ENCODE assay signal across 10 cellular contexts in the genomic region with DNA sequence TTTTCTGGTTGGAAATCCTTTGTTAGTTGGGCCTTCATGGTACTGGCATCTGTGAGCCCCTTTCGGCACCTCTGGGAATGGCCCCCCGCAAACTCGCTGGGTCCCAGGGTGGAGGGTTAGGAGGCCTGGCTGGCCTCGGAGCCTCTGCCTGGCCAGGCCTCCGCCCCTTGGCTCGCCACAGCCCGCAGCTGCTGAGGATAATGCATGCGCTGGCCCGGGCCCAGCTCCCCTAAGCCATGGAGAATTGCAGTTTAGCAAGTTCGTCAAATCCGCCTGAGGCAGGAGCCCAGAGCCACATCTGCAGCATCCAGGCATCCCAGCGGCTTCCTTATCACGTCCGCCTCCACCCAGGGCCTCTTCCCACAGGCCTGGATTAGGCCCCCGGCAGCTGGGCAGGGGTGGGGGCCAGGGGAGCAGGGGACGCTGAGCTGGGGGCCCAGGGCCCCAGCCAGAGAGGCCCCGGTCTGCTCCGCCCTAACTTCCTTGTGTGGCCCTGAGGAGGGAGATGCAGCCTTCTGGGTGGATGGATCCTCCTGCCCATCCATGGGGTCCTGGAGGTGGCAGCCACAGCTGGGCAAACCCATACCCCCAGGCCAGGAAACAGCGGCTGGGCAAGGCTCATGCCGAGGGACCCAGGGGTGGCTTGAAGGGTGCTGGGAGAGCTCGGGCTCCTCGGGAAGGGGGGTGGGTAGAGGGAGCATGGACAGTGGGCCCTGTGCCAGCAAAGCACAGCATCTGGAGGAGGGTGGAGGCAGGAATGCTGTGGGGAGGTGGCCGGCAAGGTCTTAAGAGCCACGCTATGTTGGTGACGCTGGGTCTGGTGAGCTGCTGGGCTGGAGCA. TPM values are rescaled to one million over a fixed set of nuclear protein-coding genes. Genes with fewer than 3 reads are reported as not detected.
DNase-seq lines count a peak whose midpoint lies in the region; ATAC-seq and TF ChIP-seq lines count a peak whose summit lies in the region.
"Had no signal": no experiment of that assay in that cellular context is flagged by ENCODE, and none has a peak within 500 bp of the region (broad histone marks: within the 10 kb centered on the region; RNA-seq: fewer than 3 reads in every experiment).

No MANE protein-coding gene starts in this region.

- no peak overlapping the region for H3K27ac ChIP-seq in HEK293 (ENCODE audit: extremely low read depth, low read depth, low read length)
- peak overlapping the region; percentile 53 for H3K27ac ChIP-seq in cardiac muscle cell
- H3K27ac ChIP-seq: suprapubic skin had no signal

- H3K9me3 ChIP-seq in HEK293 (ENCODE audit: control insufficient read depth, insufficient read depth, low read depth, low read length): no peaks in the 10 kb centered on the region
- H3K9me3 ChIP-seq in cardiac muscle cell (ENCODE audit: low read depth): no peaks in the 10 kb centered on the region
- H3K9me3 ChIP-seq: suprapubic skin had no signal

- no peaks in the 10 kb centered on the region for H3K27me3 ChIP-seq in cardiac muscle cell

- POLR2A ChIA-PET in HEK293 (lab: Yijun Ruan, JAX): no interaction called here

- no peak for TF ChIP-seq CTCF in HEK293 (tag by site-specific recombination; IDR thresholded peaks at IDR 0.05)
- TF ChIP-seq CTCF in cardiac muscle cell (IDR thresholded peaks at IDR 0.05; ENCODE audit: low read depth, low read length): no peak

- CTCF ChIA-PET in HEK293 (lab: Yijun Ruan, JAX): interaction anchor here (0.6 kb wide), 1 partner anchor 221 kb away, joined by 3 read pairs; no protein-coding TSS in a partner anchor

- H3K4me1 ChIP-seq in HEK293 (ENCODE audit: control insufficient read depth, insufficient read depth, low read length) (no peaks in the 10 kb centered on the region), cardiac muscle cell (ENCODE audit: low read depth) (peaks cover 18% of the 10 kb centered on the region)

- no peaks in the 10 kb centered on the region for H3K36me3 ChIP-seq in HEK293 (ENCODE audit: control insufficient read depth in 2 of 2, insufficient read depth in 1 of 2, low read length in 2 of 2)
- H3K36me3 ChIP-seq in cardiac muscle cell: no peaks in the 10 kb centered on the region
- H3K36me3 ChIP-seq: suprapubic skin had no signal

- DNase-seq in SK-N-DZ (ENCODE audit: low spot score) (peak; percentile 33), cardiac muscle cell (ENCODE audit: low read depth in 1 of 2, low spot score in 1 of 2) (peak; percentile 24 to 91), sciatic nerve (ENCODE audit: low spot score) (peak; percentile 84), cerebellar nuclear complex (lab: John Stamatoyannopoulos, UW) (no peak), NCI-H146 (lab: John Stamatoyannopoulos, UW) (no peak), activated gamma-delta T cell (lab: John Stamatoyannopoulos, UW) (no peak)
- no peak for DNase-seq in activated CD4-positive, alpha-beta T cell treated with anti-CD3 and anti-CD28 coated beads for 4 hours
- DNase-seq: activated naive CD8-positive, alpha-beta T cell treated with anti-CD3 and anti-CD28 coated beads, Interleukin-2, amount 50 U/mL, for 24 hours had no signal

- ATAC-seq in sciatic nerve: peak; percentile 72
- ATAC-seq: activated naive CD8-positive, alpha-beta T cell treated with anti-CD3 and anti-CD28 coated beads, Interleukin-2, amount 50 U/mL, for 24 hours had no signal

- H3K4me3 ChIP-seq in HEK293 (ENCODE audit: low read depth, low read length) (no peak overlapping the region), cardiac muscle cell (no peak overlapping the region)
- H3K4me3 ChIP-seq: suprapubic skin had no signal

- intact Hi-C loops in sciatic nerve (cut with DNase I): no loop called here

TF ChIP-seq in HEK293, 187 proteins besides CTCF, POLR2A, EP300 and RAD21:
- TF ChIP-seq GLIS1 (tag by site-specific recombination; IDR thresholded peaks at IDR 0.05) (peak; percentile 79), ZNF121 (tag by site-specific recombination; IDR thresholded peaks at IDR 0.05) (no peak), ZIC2 (tag by site-specific recombination; IDR thresholded peaks at IDR 0.05) (peak; percentile 30; the same call in 1 of the 2 replicates), ZNF175 (tag by site-specific recombination; IDR thresholded peaks at IDR 0.05) (no peak), GLIS2 (tag by site-specific recombination; IDR thresholded peaks at IDR 0.05) (0 out of 2 replicates have a peak, but pooled peaks have one; percentile 19), ZNF341 (tag by site-specific recombination; IDR thresholded peaks at IDR 0.05; ENCODE audit: low read depth) (peak; percentile 91), ZFHX2 (tag by site-specific recombination; conservative IDR thresholded peaks at IDR 0.05) (peak; percentile 71), EGR2 (tag by site-specific recombination; IDR thresholded peaks at IDR 0.05; ENCODE audit: low read depth) (peak; percentile 26; the same call in 1 of the 2 replicates), ZBTB17 (tag by site-specific recombination; IDR thresholded peaks at IDR 0.05) (peak; percentile 31; the same call in 1 of the 2 replicates)
- TF ChIP-seq, protein P1, sequence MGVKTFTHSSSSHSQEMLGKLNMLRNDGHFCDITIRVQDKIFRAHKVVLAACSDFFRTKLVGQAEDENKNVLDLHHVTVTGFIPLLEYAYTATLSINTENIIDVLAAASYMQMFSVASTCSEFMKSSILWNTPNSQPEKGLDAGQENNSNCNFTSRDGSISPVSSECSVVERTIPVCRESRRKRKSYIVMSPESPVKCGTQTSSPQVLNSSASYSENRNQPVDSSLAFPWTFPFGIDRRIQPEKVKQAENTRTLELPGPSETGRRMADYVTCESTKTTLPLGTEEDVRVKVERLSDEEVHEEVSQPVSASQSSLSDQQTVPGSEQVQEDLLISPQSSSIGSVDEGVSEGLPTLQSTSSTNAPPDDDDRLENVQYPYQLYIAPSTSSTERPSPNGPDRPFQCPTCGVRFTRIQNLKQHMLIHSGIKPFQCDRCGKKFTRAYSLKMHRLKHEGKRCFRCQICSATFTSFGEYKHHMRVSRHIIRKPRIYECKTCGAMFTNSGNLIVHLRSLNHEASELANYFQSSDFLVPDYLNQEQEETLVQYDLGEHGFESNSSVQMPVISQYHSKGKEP (tag by site-specific recombination; IDR thresholded peaks at IDR 0.05): peak; percentile 50; the same call in 1 of the 2 replicates

RNA-seq across cellular contexts. Expression of gene DLK1, which starts 48.5 kb away (rescaled TPM):
- 7.8 and 9.0 TPM in 2 replicates for polyA plus RNA-seq in SK-N-DZ (2014; cell fraction: cytosol; rRNA removed)
- 6.6 and 7.6 TPM in 2 replicates for polyA plus RNA-seq in SK-N-DZ (2014; cell fraction: nucleus; rRNA removed)
- total RNA-seq in cardiac muscle cell (24.0 and 28.8 TPM in 2 replicates), sciatic nerve (0.22 TPM)
- 30.4 and 64.1 TPM in 2 replicates for polyA plus RNA-seq in cardiac muscle cell
- total RNA-seq: suprapubic skin had no signal

Comparison
In these comparisons a context has a peak if more than half of its experiments do, and no peak if none do; other contexts are left out.
1. DNase-seq: peak in SK-N-DZ (single experiment), cardiac muscle cell (2 of 2) and sciatic nerve (single experiment); none in cerebellar nuclear complex (0 of 2), NCI-H146 (single experiment), activated CD4-positive, alpha-beta T cell treated with anti-CD3 and anti-CD28 coated beads for 4 hours (0 of 2) and activated gamma-delta T cell (single experiment).
2. RNA of gene DLK1, which starts 48.5 kb away (total RNA-seq): 24.0 to 28.8 TPM in cardiac muscle cell; 0.22 TPM in sciatic nerve (single experiment); every median in the first group is over 10 times any median in the second.